ENCODE assay signal across 24 cellular contexts in the genomic region with DNA sequence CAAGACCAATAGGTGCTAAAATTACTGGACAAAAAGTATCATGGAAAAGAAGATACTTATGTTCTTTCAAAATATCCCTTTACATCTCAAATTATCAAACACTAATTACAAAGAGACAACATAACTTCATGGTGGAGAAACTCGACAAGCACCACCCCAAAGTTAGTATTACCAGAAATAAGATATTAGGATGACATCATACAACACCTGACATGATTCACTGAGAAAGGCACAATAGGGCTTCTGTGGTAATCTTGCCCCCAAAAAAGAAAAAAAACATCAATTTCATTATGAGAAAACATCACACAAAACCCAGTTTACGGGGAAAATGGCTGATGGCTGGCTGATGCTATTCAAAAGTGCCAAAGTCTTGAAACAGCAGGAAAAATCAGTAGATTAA.
A peak's percentile ranks its signal among the peaks of the same experiment; 100 is the strongest.
DNase-seq lines count a peak whose midpoint lies in the region; ATAC-seq, FAIRE-seq and TF ChIP-seq lines count a peak whose summit lies in the region.
"Had no signal": no experiment of that assay in that cellular context is flagged by ENCODE, and none has a peak within 500 bp of the region (broad histone marks: within the 10 kb centered on the region; RNA-seq: fewer than 3 reads in every experiment).

No MANE protein-coding gene starts in this region.

- FAIRE-seq in GM12878 (lab: Jason Lieb, UNC), result no peak
- FAIRE-seq: A204.1, GM12891, GM19239 had no signal

- no peak for ATAC-seq in GM12878

- DNase-seq in Karpas-422 (no peak), GM12878 (ENCODE audit: low read depth, low spot score) (no peak), suprapubic skin (ENCODE audit: low spot score in 2 of 2) (no peak)
- DNase-seq in stimulated activated CD4-positive, alpha-beta T cell treated with anti-CD3 and anti-CD28 coated beads, Interleukin-2, amount 100 ng/mL, for 48 hours, result no peak
- DNase-seq: 8988T; ACHN; BE2C; C1 segment of cervical spinal cord; CD4-positive, alpha-beta memory T cell; CD4-positive, CD25-positive, alpha-beta regulatory T cell; CD8-positive, alpha-beta memory T cell; COR-L47; DMS 273 treated with DMSO at 0.1 percent for 48 hours; DMS153; DMS53; DMS79; DND-41; EL; GDM1 had no signal

- H3K4me2 ChIP-seq in Karpas-422 (ENCODE audit: low read depth, low read length, poor library complexity, severe bottlenecking) (no peak overlapping the region), OCI-LY1 (ENCODE audit: low read length) (no peak overlapping the region), GM12878 (ENCODE audit: control insufficient read depth, insufficient read depth) (no peak overlapping the region)
- H3K4me2 ChIP-seq: BLaER1 had no signal

- 3% methylated on average over 2 of the region's 2 CpGs for WGBS in GM12878 (ENCODE audit: insufficient coverage, insufficient replicate concordance, low lambda C conversion rate, missing lambda C conversion rate)
- WGBS in suprapubic skin, result 82% methylated on average over 2 of the region's 2 CpGs

- no peak overlapping the region for H3K27ac ChIP-seq in Karpas-422 (ENCODE audit: low read length)
- H3K27ac ChIP-seq in OCI-LY1 (ENCODE audit: low read depth, low read length, poor library complexity, severe bottlenecking), result no peak overlapping the region
- no peak overlapping the region for H3K27ac ChIP-seq in GM12878 (ENCODE audit: control insufficient read depth, insufficient read depth)
- no peak overlapping the region for H3K27ac ChIP-seq in suprapubic skin
- H3K27ac ChIP-seq: BLaER1 had no signal

- no peaks in the 10 kb centered on the region for H3F3A ChIP-seq in OCI-LY1 (ENCODE audit: insufficient read depth, low read length)

- TF ChIP-seq EP300 in GM12878 (IDR thresholded peaks at IDR 0.05; ENCODE audit: borderline replicate concordance in 1 of 2, control insufficient read depth in 1 of 2, low read depth in 2 of 2, low read length in 2 of 2), result no peak
- TF ChIP-seq EP300 in suprapubic skin (IDR thresholded peaks at IDR 0.05), result no peak

- TF ChIP-seq CTCF in OCI-LY1 (IDR thresholded peaks at IDR 0.05; ENCODE audit: low read length) (no peak), GM12878 (IDR thresholded peaks at IDR 0.05 in 2 of 3, conservative IDR thresholded peaks at IDR 0.05 in 1 of 3; ENCODE audit: control insufficient read depth in 2 of 3, extremely low read depth in 1 of 3, insufficient read depth in 1 of 3, low read depth in 3 of 3, low read length in 3 of 3) (no peak), suprapubic skin (IDR thresholded peaks at IDR 0.05) (no peak)

- H4K20me1 ChIP-seq in Karpas-422 (ENCODE audit: insufficient read depth, low read depth, low read length) (no peaks in the 10 kb centered on the region), OCI-LY1 (ENCODE audit: insufficient read depth, low read length) (no peaks in the 10 kb centered on the region), GM12878 (ENCODE audit: control insufficient read depth, insufficient read depth) (no peaks in the 10 kb centered on the region)
- H4K20me1 ChIP-seq: BLaER1 had no signal

- H3K27me3 ChIP-seq in Karpas-422 (ENCODE audit: low read length), result no peaks in the 10 kb centered on the region
- no peaks in the 10 kb centered on the region for H3K27me3 ChIP-seq in OCI-LY1 (ENCODE audit: insufficient read depth, low read length)
- no peaks in the 10 kb centered on the region; a peak in 1 of 4 replicates for H3K27me3 ChIP-seq in GM12878 (replicated peaks in 1 of 2; ENCODE audit: control insufficient read depth in 2 of 2, insufficient read depth in 2 of 2, low read length in 1 of 2)
- H3K27me3 ChIP-seq in suprapubic skin, result no peaks in the 10 kb centered on the region
- H3K27me3 ChIP-seq: BE2C, BLaER1 had no signal

- H3K79me2 ChIP-seq in Karpas-422 (ENCODE audit: low read length), result no peaks in the 10 kb centered on the region
- no peaks in the 10 kb centered on the region for H3K79me2 ChIP-seq in OCI-LY1 (ENCODE audit: insufficient read depth, low read length)
- no peaks in the 10 kb centered on the region for H3K79me2 ChIP-seq in GM12878 (ENCODE audit: control insufficient read depth, insufficient read depth, low read length)

- BruUV-seq in GM12878 (replicated peaks; lab: Mats Ljungman, UMichigan), result no TSS peak

- H3K36me3 ChIP-seq in Karpas-422 (ENCODE audit: insufficient read depth, low read length) (no peaks in the 10 kb centered on the region), OCI-LY1 (ENCODE audit: insufficient read depth, low read length) (no peaks in the 10 kb centered on the region), GM12878 (ENCODE audit: control insufficient read depth in 2 of 2, insufficient read depth in 2 of 2, low read length in 1 of 2) (no peaks in the 10 kb centered on the region), suprapubic skin (no peaks in the 10 kb centered on the region)
- H3K36me3 ChIP-seq: BE2C, BLaER1 had no signal

- no peak for TF ChIP-seq POLR2A in GM12878 (IDR thresholded peaks at IDR 0.05; ENCODE audit: low read depth, low read length)
- TF ChIP-seq POLR2A in suprapubic skin (IDR thresholded peaks at IDR 0.05), result no peak

- in situ Hi-C loops in GM12878 (cut with MboI), result no loop called here

- SMC1A ChIA-PET in GM12878 (lab: Charles Lee; ENCODE audit: uncharacterized antibody, unreplicated experiment), result no interaction called here

- POLR2A ChIA-PET in GM12878 (lab: Charles Lee), result no interaction called here

- no peak for TF ChIP-seq RAD21 in GM12878 (IDR thresholded peaks at IDR 0.05; ENCODE audit: insufficient read depth, low read depth, low read length)

- intact Hi-C loops in GM12878 (cut with micrococcal nuclease; ENCODE audit: unreplicated experiment), result no loop called here

- H3K9me3 ChIP-seq in Karpas-422 (ENCODE audit: low read length) (peaks cover under 1% of the 10 kb centered on the region; the same call in 1 of the 2 replicates), OCI-LY1 (ENCODE audit: low read length) (no peaks in the 10 kb centered on the region), GM12878 (replicated peaks; ENCODE audit: control insufficient read depth, insufficient read depth, low read length) (no peaks in the 10 kb centered on the region), suprapubic skin (no peaks in the 10 kb centered on the region)
- H3K9me3 ChIP-seq: BE2C, BLaER1 had no signal

- no peak overlapping the region for H3K4me3 ChIP-seq in Karpas-422 (ENCODE audit: low read length)
- no peak overlapping the region for H3K4me3 ChIP-seq in OCI-LY1 (ENCODE audit: low read depth, low read length, poor library complexity, severe bottlenecking)
- H3K4me3 ChIP-seq in GM12878, result no peak overlapping the region
- no peak overlapping the region for H3K4me3 ChIP-seq in suprapubic skin
- H3K4me3 ChIP-seq: BLaER1 had no signal

- H3K4me1 ChIP-seq in Karpas-422 (ENCODE audit: low read length) (no peaks in the 10 kb centered on the region), OCI-LY1 (ENCODE audit: insufficient read depth, low read length, severe bottlenecking) (no peaks in the 10 kb centered on the region), GM12878 (ENCODE audit: control insufficient read depth, insufficient read depth, low read length) (no peaks in the 10 kb centered on the region), suprapubic skin (no peaks in the 10 kb centered on the region)
- H3K4me1 ChIP-seq: BE2C, BLaER1 had no signal

- no peaks in the 10 kb centered on the region for H3K9me2 ChIP-seq in Karpas-422 (replicated peaks; ENCODE audit: insufficient read depth, low read length)
- H3K9me2 ChIP-seq in OCI-LY1 (ENCODE audit: low read depth, low read length), result no peaks in the 10 kb centered on the region

- CTCF ChIA-PET in GM12878 (lab: Yijun Ruan, JAX), result no interaction called here

- H2AFZ ChIP-seq in Karpas-422 (ENCODE audit: low read length) (peak overlapping the region; percentile 18; the same call in 1 of the 2 replicates), OCI-LY1 (ENCODE audit: low read length) (peak overlapping the region; percentile 74; the same call in 1 of the 2 replicates), GM12878 (ENCODE audit: control insufficient read depth, low read depth, low read length) (no peak overlapping the region)

- RAD21 ChIA-PET in GM12878 (lab: Charles Lee; ENCODE audit: unreplicated experiment), result no interaction called here

- H3K9ac ChIP-seq in Karpas-422 (ENCODE audit: low read length) (no peak overlapping the region), OCI-LY1 (ENCODE audit: low read length) (no peak overlapping the region), GM12878 (ENCODE audit: control insufficient read depth, insufficient read depth, low read length) (no peak overlapping the region)
- H3K9ac ChIP-seq: BLaER1 had no signal

TF ChIP-seq in GM12878, 131 proteins besides CTCF, POLR2A, EP300 and RAD21:
- TF ChIP-seq ATF7 (IDR thresholded peaks at IDR 0.05; ENCODE audit: low read depth) (peak; percentile 53), YY1 (IDR thresholded peaks at IDR 0.05; ENCODE audit: low read depth, low read length) (no peak), NFXL1 (IDR thresholded peaks at IDR 0.05; ENCODE audit: borderline replicate concordance) (no peak)
TF ChIP-seq in GM12878: peak in this region for 1.
